In genomic region chr6:140731741-140732140, GRCh38 we compare ENCODE assay signal across 16 cellular contexts.
A peak's percentile ranks its signal among the peaks of the same experiment; 100 is the strongest.
DNase-seq lines count a peak whose midpoint lies in the region; TF ChIP-seq lines count a peak whose summit lies in the region.
"Had no signal": no experiment of that assay in that cellular context is flagged by ENCODE, and none has a peak within 500 bp of the region (broad histone marks: within the 10 kb centered on the region; RNA-seq: fewer than 3 reads in every experiment).

No MANE protein-coding gene starts in this region.

- H3K18ac ChIP-seq in mesenchymal stem cell (ENCODE audit: low read depth in 1 of 2, low read length in 2 of 2): no peak overlapping the region

- TF ChIP-seq POLR2A in uterus (IDR thresholded peaks at IDR 0.05): no peak

- H3K79me2 ChIP-seq in GM23248 (ENCODE audit: insufficient read depth): no peaks in the 10 kb centered on the region

- H3K9me2 ChIP-seq in GM23248 (ENCODE audit: insufficient read depth): no peaks in the 10 kb centered on the region

- TF ChIP-seq CTCF in ascending aorta (IDR thresholded peaks at IDR 0.05) (no peak), uterus (IDR thresholded peaks at IDR 0.05) (no peak)

- H3K9ac ChIP-seq in GM23248: no peak overlapping the region
- H3K9ac ChIP-seq in mesenchymal stem cell (ENCODE audit: low read length): no peak overlapping the region

- 72 to 74% methylated on average over 3 of the region's 3 CpGs for WGBS in GM23248 (ENCODE audit: low coverage in 1 of 2, low lambda C conversion rate in 2 of 2, missing lambda C conversion rate in 2 of 2), 2 experiments
- WGBS in mesenchymal stem cell: 88% methylated on average over 1 of the region's 3 CpGs

- DNase-seq in GM23248 (no peak), ascending aorta (ENCODE audit: low spot score in 2 of 2) (no peak), mesenchymal stem cell (no peak), uterus (no peak), NCI-H2196 treated with DMSO at 0.1 percent for 48 hours (lab: John Stamatoyannopoulos, UW; ENCODE audit: unreplicated experiment) (no peak), NCI-H146 treated with DMSO at 0.1 percent for 48 hours (lab: John Stamatoyannopoulos, UW; ENCODE audit: unreplicated experiment) (no peak), foreskin melanocyte (no peak)
- DNase-seq: ACHN, AML-193, DMS153, HCEC 1CT, KG1, NCI-H1092, NCI-H146, NCI-H2081 treated with DMSO at 0.1 percent for 48 hours, NCI-H510A treated with DMSO at 0.1 percent for 48 hours had no signal

- H3K4me1 ChIP-seq in GM23248 (ENCODE audit: insufficient read depth) (peaks cover 5% of the 10 kb centered on the region; the same call in 1 of the 2 replicates), ascending aorta (peaks cover 0 to 16% of the 10 kb centered on the region in 2 donors), mesenchymal stem cell (ENCODE audit: control insufficient read depth, insufficient read depth, low read depth, low read length) (no peaks in the 10 kb centered on the region), uterus (no peaks in the 10 kb centered on the region)

- H3K4me3 ChIP-seq in GM23248 (no peak overlapping the region), ascending aorta (no peak overlapping the region), mesenchymal stem cell (ENCODE audit: insufficient read depth in 1 of 2, low read depth in 1 of 2, low read length in 2 of 2) (no peak overlapping the region), uterus (no peak overlapping the region)

- no peak overlapping the region for H3K14ac ChIP-seq in mesenchymal stem cell (ENCODE audit: low read length in 2 of 2)

- H3K36me3 ChIP-seq in GM23248 (ENCODE audit: low read depth) (no peaks in the 10 kb centered on the region), ascending aorta (no peaks in the 10 kb centered on the region), mesenchymal stem cell (ENCODE audit: control insufficient read depth in 1 of 2, insufficient read depth in 2 of 2, low read depth in 1 of 2, low read length in 2 of 2) (no peaks in the 10 kb centered on the region), uterus (no peaks in the 10 kb centered on the region)

- no peak overlapping the region for H4K91ac ChIP-seq in mesenchymal stem cell (ENCODE audit: low read length)

- in situ Hi-C loops in GM23248 (cut with MboI): no loop called here

- no peak overlapping the region for H4K8ac ChIP-seq in mesenchymal stem cell (ENCODE audit: low read length)

- no peak overlapping the region for H2AK5ac ChIP-seq in mesenchymal stem cell (ENCODE audit: low read length, severe bottlenecking)

- no peaks in the 10 kb centered on the region for H3K79me1 ChIP-seq in mesenchymal stem cell (replicated peaks; ENCODE audit: low read length, poor library complexity, severe bottlenecking)

- no peaks in the 10 kb centered on the region for H4K20me1 ChIP-seq in GM23248 (ENCODE audit: insufficient read depth)

- H2BK120ac ChIP-seq in mesenchymal stem cell (ENCODE audit: low read depth, low read length): no peak overlapping the region

- intact Hi-C loops in ascending aorta (cut with DNase I) (no loop called here), uterus (cut with DNase I; ENCODE audit: low total_unique reads) (no loop called here)

- no peaks in the 10 kb centered on the region for H3K27me3 ChIP-seq in GM23248 (replicated peaks; ENCODE audit: insufficient read depth)
- no peaks in the 10 kb centered on the region for H3K27me3 ChIP-seq in ascending aorta
- no peaks in the 10 kb centered on the region for H3K27me3 ChIP-seq in mesenchymal stem cell (ENCODE audit: control insufficient read depth in 1 of 2, insufficient read depth in 1 of 2, low read length in 2 of 2)
- no peaks in the 10 kb centered on the region for H3K27me3 ChIP-seq in uterus

- H2AFZ ChIP-seq in GM23248 (peak overlapping the region; percentile 46), mesenchymal stem cell (ENCODE audit: low read depth, low read length) (no peak overlapping the region)

- no peak overlapping the region for H3K4ac ChIP-seq in mesenchymal stem cell (ENCODE audit: low read depth in 1 of 2, low read length in 2 of 2)

- H2BK12ac ChIP-seq in mesenchymal stem cell (ENCODE audit: low read length in 2 of 2): no peak overlapping the region

- H3F3A ChIP-seq in GM23248 (ENCODE audit: insufficient read depth): no peaks in the 10 kb centered on the region

- no peak overlapping the region for H2BK15ac ChIP-seq in mesenchymal stem cell (ENCODE audit: low read depth, poor library complexity, severe bottlenecking)

- H3K4me2 ChIP-seq in GM23248 (ENCODE audit: unreplicated experiment) (no peak overlapping the region), mesenchymal stem cell (ENCODE audit: low read length, poor library complexity, severe bottlenecking) (no peak overlapping the region)

- H3K27ac ChIP-seq in GM23248 (no peak overlapping the region), ascending aorta (peak overlapping the region; percentile 25 to 69), mesenchymal stem cell (ENCODE audit: low read length, poor library complexity, severe bottlenecking) (peak overlapping the region; percentile 32), uterus (peak overlapping the region; percentile 21 to 25)

- H3K9me3 ChIP-seq in GM23248 (ENCODE audit: low read depth) (no peaks in the 10 kb centered on the region), ascending aorta (no peaks in the 10 kb centered on the region), mesenchymal stem cell (ENCODE audit: control insufficient read depth, low read length) (no peaks in the 10 kb centered on the region), uterus (no peaks in the 10 kb centered on the region)

- no peak overlapping the region for H2BK5ac ChIP-seq in mesenchymal stem cell (ENCODE audit: low read depth, low read length, poor library complexity, severe bottlenecking)

- H3K23ac ChIP-seq in mesenchymal stem cell (ENCODE audit: low read length in 2 of 2): no peak overlapping the region
